11 cellular contexts compared by ENCODE assay signal in the genomic region with DNA sequence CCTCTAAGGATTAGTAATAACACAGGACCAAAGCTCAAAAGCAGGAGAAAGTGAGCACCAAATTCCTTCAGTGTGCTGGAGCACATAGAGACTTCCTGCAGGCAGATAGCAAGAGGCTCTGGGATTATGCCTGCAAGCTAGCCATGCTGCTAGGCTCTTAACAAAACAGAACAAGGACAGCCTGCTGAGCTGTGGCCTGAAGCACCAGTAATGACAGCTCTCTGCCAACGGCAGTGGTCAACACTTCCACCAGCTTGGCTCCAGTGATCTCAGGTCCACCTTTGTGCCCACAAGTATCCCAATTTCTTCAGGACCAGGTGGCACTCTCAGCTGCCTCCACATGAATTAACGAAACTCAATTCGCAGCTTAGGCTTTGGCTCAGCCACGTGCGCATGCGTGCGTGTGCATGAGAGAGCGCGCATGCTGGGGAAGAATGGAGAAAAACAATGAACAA.
DNase-seq lines count a peak whose midpoint lies in the region; TF ChIP-seq lines count a peak whose summit lies in the region.
"Had no signal": no experiment of that assay in that cellular context is flagged by ENCODE, and none has a peak within 500 bp of the region (broad histone marks: within the 10 kb centered on the region; RNA-seq: fewer than 3 reads in every experiment).

No MANE protein-coding gene starts in this region.

- H3K36me3 ChIP-seq in brain microvascular endothelial cell (replicated peaks) (peaks cover 6% of the 10 kb centered on the region), spleen (peaks cover 0 to 78% (median 7%) of the 10 kb centered on the region in 6 donors)

- no peak overlapping the region for H3K27ac ChIP-seq in brain microvascular endothelial cell
- peak overlapping the region; percentile 62 for H3K27ac ChIP-seq in layer of hippocampus (ENCODE audit: low read depth, low read length)
- peak overlapping the region in 6 of 8 donors; percentile 16 to 81 (median 66) for H3K27ac ChIP-seq in spleen
- H3K27ac ChIP-seq: body of pancreas had no signal

- DNase-seq in NCI-H1417 (lab: John Stamatoyannopoulos, UW): peak in 2 of 3 experiments; percentile 11 to 58
- no peak for DNase-seq in NCI-H1417 treated with DMSO at 0.1 percent for 48 hours (lab: John Stamatoyannopoulos, UW)
- peak; percentile 44 for DNase-seq in brain microvascular endothelial cell
- DNase-seq in spleen: no peak
- DNase-seq in DMS 273 treated with DMSO at 0.1 percent for 48 hours (lab: John Stamatoyannopoulos, UW): no peak
- DNase-seq in SKM-1 treated with dmso at 0.1 percent for 144 hours (lab: John Stamatoyannopoulos, UW; ENCODE audit: unreplicated experiment): no peak
- no peak for DNase-seq in GF-D8 (lab: John Stamatoyannopoulos, UW)
- DNase-seq: body of pancreas; NCI-H1694; stimulated activated CD4-positive, alpha-beta T cell treated with anti-CD3 and anti-CD28 coated beads, Interleukin-4, amount 100 ng/mL, for 4 hours had no signal

- no peaks in the 10 kb centered on the region for H3K27me3 ChIP-seq in brain microvascular endothelial cell (replicated peaks)
- no peaks in the 10 kb centered on the region for H3K27me3 ChIP-seq in layer of hippocampus (ENCODE audit: control insufficient read depth, insufficient read depth, low read length)
- H3K27me3 ChIP-seq in spleen (replicated peaks in 1 of 7): no peaks in the 10 kb centered on the region
- H3K27me3 ChIP-seq: body of pancreas had no signal

- H3K4me3 ChIP-seq in brain microvascular endothelial cell (ENCODE audit: low read depth, low read length) (no peak overlapping the region), spleen (peak overlapping the region in 1 of 8 donors; percentile 21)
- H3K4me3 ChIP-seq: body of pancreas had no signal

- TF ChIP-seq CTCF in brain microvascular endothelial cell (IDR thresholded peaks at IDR 0.05; ENCODE audit: low read depth, low read length, missing control alignments): no peak
- TF ChIP-seq CTCF in spleen (IDR thresholded peaks at IDR 0.05 in 8 of 11, conservative IDR thresholded peaks at IDR 0.05 in 3 of 11): no peak

- in situ Hi-C loops in brain microvascular endothelial cell (cut with HindIII; ENCODE audit: low pct_ligation_motif_present, low sequenced_read_pairs): no loop called here

- H3K9me3 ChIP-seq in spleen: no peaks in the 10 kb centered on the region
- H3K9me3 ChIP-seq: body of pancreas had no signal

- TF ChIP-seq POLR2A in spleen (IDR thresholded peaks at IDR 0.05): no peak

- 91 to 97% (median 92%) methylated on average over 9 of the region's 9 CpGs for WGBS in spleen, 5 donors

- intact Hi-C loops in spleen (cut with DNase I; ENCODE audit: low total_unique reads): no loop called here

- H3K4me1 ChIP-seq in spleen: peaks cover 51 to 99% (median 88%) of the 10 kb centered on the region in 6 donors

Comparison
In these comparisons a context has a peak if more than half of its experiments do, and no peak if none do; other contexts are left out.
1. DNase-seq: peak in NCI-H1417 (2 of 3) and brain microvascular endothelial cell (single experiment); none in NCI-H1417 treated with DMSO at 0.1 percent for 48 hours (single experiment), spleen (single experiment), DMS 273 treated with DMSO at 0.1 percent for 48 hours (single experiment), SKM-1 treated with dmso at 0.1 percent for 144 hours (single experiment) and GF-D8 (single experiment).